27 cellular contexts compared by ENCODE assay signal in the genomic region with DNA sequence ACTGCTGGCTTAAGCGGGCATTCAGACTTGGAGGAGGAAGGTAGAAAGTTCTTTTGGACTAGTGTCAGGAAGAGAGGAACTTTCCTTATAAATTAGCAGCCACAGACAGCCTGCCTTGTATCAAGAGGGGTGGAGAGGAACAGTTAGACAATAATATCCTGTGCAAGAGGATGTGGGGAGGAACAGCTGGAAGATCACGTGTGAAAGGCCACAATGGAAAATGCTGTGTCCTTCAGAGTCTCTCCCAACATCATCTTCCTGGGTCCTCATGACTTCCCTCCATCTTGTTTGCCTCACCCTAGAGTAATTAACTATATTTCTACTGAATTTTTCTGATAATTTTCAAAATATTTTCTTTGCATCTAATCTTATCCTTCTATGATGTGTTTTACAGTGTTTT.
"Had no signal": no experiment of that assay in that cellular context is flagged by ENCODE, and none has a peak within 500 bp of the region (broad histone marks: within the 10 kb centered on the region; RNA-seq: fewer than 3 reads in every experiment).

No MANE protein-coding gene starts in this region.

- H3K9me3 ChIP-seq: heart left ventricle, psoas muscle, stomach, thyroid gland, upper lobe of right lung had no signal

- H3K4me3 ChIP-seq: heart left ventricle, neural progenitor cell, psoas muscle, stomach, thyroid gland, upper lobe of right lung had no signal

- H3K4me3 Mint-ChIP-seq: activated CD4-positive, alpha-beta memory T cell treated with anti-CD3 and anti-CD28 coated beads, Interleukin-2, amount 10 ng/mL, durations not matched to agents 7 days and 5 days; activated CD4-positive, alpha-beta T cell treated with anti-CD3 and anti-CD28 coated beads, Interleukin-2, amount 10 ng/mL, durations not matched to agents 7 days and 5 days; activated T-cell treated with anti-CD3 and anti-CD28 coated beads, Interleukin-2, amount 50 U/mL, for 24 hours; immature natural killer cell; memory B cell; natural killer cell; neural progenitor cell; stimulated activated naive B cell treated with anti-CD40 and anti-IgM and Interleukin-4, amounts not matched to agents 10 μg/mL and 1 μg/mL and 100 μg/mL, for 72 hours; T-helper 17 cell; WTC11 had no signal

- H3K27me3 Mint-ChIP-seq: activated CD4-positive, alpha-beta memory T cell treated with anti-CD3 and anti-CD28 coated beads, Interleukin-2, amount 10 ng/mL, durations not matched to agents 7 days and 5 days; activated CD4-positive, alpha-beta T cell treated with anti-CD3 and anti-CD28 coated beads, Interleukin-2, amount 10 ng/mL, durations not matched to agents 7 days and 5 days; activated T-cell treated with anti-CD3 and anti-CD28 coated beads, Interleukin-2, amount 50 U/mL, for 24 hours; memory B cell; stimulated activated naive B cell treated with anti-CD40 and anti-IgM and Interleukin-4, amounts not matched to agents 10 μg/mL and 1 μg/mL and 100 μg/mL, for 72 hours; T-helper 17 cell had no signal

- H3K4me1 ChIP-seq: heart left ventricle, neural progenitor cell, parathyroid adenoma, psoas muscle, stomach, thyroid gland, upper lobe of right lung had no signal

- H3K4me1 Mint-ChIP-seq: activated CD4-positive, alpha-beta memory T cell treated with anti-CD3 and anti-CD28 coated beads, Interleukin-2, amount 10 ng/mL, durations not matched to agents 7 days and 5 days; activated CD4-positive, alpha-beta T cell treated with anti-CD3 and anti-CD28 coated beads, Interleukin-2, amount 10 ng/mL, durations not matched to agents 7 days and 5 days; immature natural killer cell; memory B cell; natural killer cell; stimulated activated naive B cell treated with anti-CD40 and anti-IgM and Interleukin-4, amounts not matched to agents 10 μg/mL and 1 μg/mL and 100 μg/mL, for 72 hours; T-helper 17 cell had no signal

- DNase-seq: activated CD4-positive, alpha-beta memory T cell treated with anti-CD3 and anti-CD28 coated beads, Interleukin-2, amount 10 ng/mL, durations not matched to agents 7 days and 5 days; activated CD4-positive, alpha-beta T cell treated with anti-CD3 and anti-CD28 coated beads for 1 hour; activated CD4-positive, alpha-beta T cell treated with anti-CD3 and anti-CD28 coated beads, Interleukin-2, amount 10 ng/mL, durations not matched to agents 7 days and 5 days; activated CD8-positive, alpha-beta memory T cell treated with anti-CD3 and anti-CD28 coated beads, Interleukin-2, amount 50 U/mL, for 48 hours; activated gamma-delta T cell treated with Interleukin-2 at 50 U/mL for 16 hours; activated naive CD4-positive, alpha-beta T cell treated with anti-CD3 and anti-CD28 coated beads, Interleukin-2, amount 50 U/mL, for 16 hours; activated T-cell treated with anti-CD3 and anti-CD28 coated beads, Interleukin-2, amount 50 U/mL, for 24 hours; amygdala; effector CD8-positive, alpha-beta T cell; erythroblast; heart left ventricle; hypothalamus; immature natural killer cell; natural killer cell; occipital lobe; psoas muscle; stimulated activated CD4-positive, alpha-beta T cell treated with anti-CD3 and anti-CD28 coated beads, Interleukin-15, amount 100 ng/mL, for 24 hours; stimulated activated CD4-positive, alpha-beta T cell treated with anti-CD3 and anti-CD28 coated beads, Interleukin-2, amount 100 ng/mL, for 24 hours; stimulated activated naive B cell treated with anti-CD40 and anti-IgM and Interleukin-4, amounts not matched to agents 10 μg/mL and 1 μg/mL and 100 μg/mL, for 72 hours; stomach; T-helper 17 cell; thyroid gland; upper lobe of right lung had no signal

- H3K79me2 ChIP-seq: parathyroid adenoma had no signal

- H3K27ac Mint-ChIP-seq: activated CD4-positive, alpha-beta memory T cell treated with anti-CD3 and anti-CD28 coated beads, Interleukin-2, amount 10 ng/mL, durations not matched to agents 7 days and 5 days; activated CD4-positive, alpha-beta T cell treated with anti-CD3 and anti-CD28 coated beads, Interleukin-2, amount 10 ng/mL, durations not matched to agents 7 days and 5 days; activated T-cell treated with anti-CD3 and anti-CD28 coated beads, Interleukin-2, amount 50 U/mL, for 24 hours; immature natural killer cell; memory B cell; natural killer cell; neural progenitor cell; stimulated activated naive B cell treated with anti-CD40 and anti-IgM and Interleukin-4, amounts not matched to agents 10 μg/mL and 1 μg/mL and 100 μg/mL, for 72 hours; T-helper 17 cell had no signal

- H2AFZ ChIP-seq: parathyroid adenoma had no signal

- H3K27me3 ChIP-seq: heart left ventricle, neural progenitor cell, stomach, thyroid gland, upper lobe of right lung had no signal

- H3K9ac ChIP-seq: neural progenitor cell, parathyroid adenoma had no signal

- H3K27ac ChIP-seq: heart left ventricle, neural progenitor cell, parathyroid adenoma, psoas muscle, stomach, thyroid gland, upper lobe of right lung had no signal

- H3K9me3 Mint-ChIP-seq: WTC11 had no signal

- H3K36me3 Mint-ChIP-seq: immature natural killer cell; memory B cell; natural killer cell; neural progenitor cell; stimulated activated naive B cell treated with anti-CD40 and anti-IgM and Interleukin-4, amounts not matched to agents 10 μg/mL and 1 μg/mL and 100 μg/mL, for 72 hours; WTC11 had no signal

- H3K4me2 ChIP-seq: neural progenitor cell had no signal

- H3K36me3 ChIP-seq: heart left ventricle, neural progenitor cell, stomach, thyroid gland, upper lobe of right lung had no signal
